ENCODE assay signal across 8 cellular contexts in genomic region chr12:120316798-120317257, GRCh38. TPM values are rescaled to one million over a fixed set of nuclear protein-coding genes. Genes with fewer than 3 reads are reported as not detected.
A peak's percentile ranks its signal among the peaks of the same experiment; 100 is the strongest.
DNase-seq lines count a peak whose midpoint lies in the region; ATAC-seq, FAIRE-seq and TF ChIP-seq lines count a peak whose summit lies in the region.

No MANE protein-coding gene starts in this region.

- TF ChIP-seq EP300 in HepG2 (IDR thresholded peaks at IDR 0.05; ENCODE audit: low read depth in 2 of 2, low read length in 2 of 2) (no peak), HepG2 (CRISPR knock-in tag; IDR thresholded peaks at IDR 0.05; ENCODE audit: borderline replicate concordance) (no peak; the same call in 1 of the 2 replicates)

- no peaks in the 10 kb centered on the region for H3K36me3 ChIP-seq in astrocyte (ENCODE audit: insufficient read depth, low read length)
- H3K36me3 ChIP-seq in HepG2 (replicated peaks in 1 of 2; ENCODE audit: control insufficient read depth in 1 of 2, insufficient read depth in 2 of 2, low read length in 2 of 2): no peaks in the 10 kb centered on the region
- no peaks in the 10 kb centered on the region for H3K36me3 ChIP-seq in tibial artery

- peaks cover 8% of the 10 kb centered on the region for H3K27me3 Mint-ChIP-seq in activated naive CD4-positive, alpha-beta T cell treated with anti-CD3 and anti-CD28 coated beads, Interleukin-2, amount 10 ng/mL, durations not matched to agents 7 days and 5 days
- H3K27me3 Mint-ChIP-seq in astrocyte (ENCODE audit: low read depth, unreplicated experiment): no peaks in the 10 kb centered on the region

- TSS peak; percentile 97 for BruUV-seq in HepG2 (replicated peaks; lab: Mats Ljungman, UMichigan)

- H2AFZ ChIP-seq in astrocyte (ENCODE audit: low read depth, low read length) (peak overlapping the region; percentile 86), HepG2 (ENCODE audit: low read length) (no peak overlapping the region)

- intact Hi-C loops in HepG2 (cut with micrococcal nuclease; ENCODE audit: unreplicated experiment): no loop called here
- intact Hi-C loops in tibial artery (cut with DNase I; ENCODE audit: low total_unique reads): no loop called here

- no peak for TF ChIP-seq RAD21 in HepG2 (CRISPR knock-in tag; IDR thresholded peaks at IDR 0.05)

- peak overlapping the region; percentile 83 for H3K4me3 Mint-ChIP-seq in activated naive CD4-positive, alpha-beta T cell treated with anti-CD3 and anti-CD28 coated beads, Interleukin-2, amount 10 ng/mL, durations not matched to agents 7 days and 5 days
- peak overlapping the region; percentile 88 for H3K4me3 Mint-ChIP-seq in astrocyte (ENCODE audit: unreplicated experiment)

- H3K27ac Mint-ChIP-seq in activated naive CD4-positive, alpha-beta T cell treated with anti-CD3 and anti-CD28 coated beads, Interleukin-2, amount 10 ng/mL, durations not matched to agents 7 days and 5 days: peak overlapping the region; percentile 93
- H3K27ac Mint-ChIP-seq in astrocyte (ENCODE audit: unreplicated experiment): peak overlapping the region; percentile 86

- H3K4me1 ChIP-seq in astrocyte (ENCODE audit: insufficient read depth, low read length) (peaks cover 5% of the 10 kb centered on the region), HepG2 (ENCODE audit: insufficient read depth, low read length) (peaks cover 27% of the 10 kb centered on the region), tibial artery (peaks cover 0 to 9% (median 6%) of the 10 kb centered on the region in 4 donors)

- peak in 1 of 2 experiments; percentile 2; a peak in 1 of 4 replicates for TF ChIP-seq POLR2A in HepG2 (IDR thresholded peaks at IDR 0.05; ENCODE audit: insufficient read depth in 1 of 2, low read depth in 2 of 2, low read length in 2 of 2)

- no peak for TF ChIP-seq CTCF in astrocyte (IDR thresholded peaks at IDR 0.05; ENCODE audit: insufficient read depth, low read depth, low read length)
- no peak for TF ChIP-seq CTCF in HepG2 (CRISPR knock-in tag; IDR thresholded peaks at IDR 0.05)
- TF ChIP-seq CTCF in tibial artery (IDR thresholded peaks at IDR 0.05): no peak

- peaks cover 15% of the 10 kb centered on the region for H3K4me1 Mint-ChIP-seq in activated naive CD4-positive, alpha-beta T cell treated with anti-CD3 and anti-CD28 coated beads, Interleukin-2, amount 10 ng/mL, durations not matched to agents 7 days and 5 days
- H3K4me1 Mint-ChIP-seq in astrocyte (ENCODE audit: low read depth, unreplicated experiment): peaks cover 3% of the 10 kb centered on the region

- H3K4me3 ChIP-seq in astrocyte (ENCODE audit: insufficient read depth, low read depth, low read length) (peak overlapping the region; percentile 64), HepG2 (replicated peaks in 1 of 3; ENCODE audit: insufficient read depth in 1 of 3, low read depth in 2 of 3, low read length in 3 of 3) (peak overlapping the region; percentile 70 to 82 (median 70)), tibial artery (peak overlapping the region; percentile 62 to 65)

- DNase-seq in activated naive CD4-positive, alpha-beta T cell treated with anti-CD3 and anti-CD28 coated beads, Interleukin-2, amount 10 ng/mL, durations not matched to agents 7 days and 5 days: no peak
- no peak for DNase-seq in activated naive CD4-positive, alpha-beta T cell (lab: John Stamatoyannopoulos, UW)
- peak; percentile 9 for DNase-seq in astrocyte (ENCODE audit: low read depth)
- DNase-seq in HepG2 (ENCODE audit: low spot score): peak; percentile 45
- no peak for DNase-seq in tibial artery
- DNase-seq in NCI-H526 (lab: John Stamatoyannopoulos, UW): no peak
- DNase-seq in middle frontal gyrus (ENCODE audit: extremely low spot score, low spot score): no peak
- no peak for DNase-seq in NCI-H1105 treated with DMSO at 0.1 percent for 48 hours (lab: John Stamatoyannopoulos, UW)

- H4K20me1 ChIP-seq in astrocyte (ENCODE audit: insufficient read depth, low read length) (no peaks in the 10 kb centered on the region), HepG2 (ENCODE audit: insufficient read depth, low read length) (no peaks in the 10 kb centered on the region)

- WGBS in HepG2 (ENCODE audit: low lambda C conversion rate): 4% methylated on average over 10 of the region's 10 CpGs

- H3K9me3 Mint-ChIP-seq in activated naive CD4-positive, alpha-beta T cell treated with anti-CD3 and anti-CD28 coated beads, Interleukin-2, amount 10 ng/mL, durations not matched to agents 7 days and 5 days: peaks cover 2% of the 10 kb centered on the region
- H3K9me3 Mint-ChIP-seq in astrocyte (ENCODE audit: unreplicated experiment): no peaks in the 10 kb centered on the region

- H3K27me3 ChIP-seq in astrocyte (ENCODE audit: insufficient read depth, low read length): no peaks in the 10 kb centered on the region
- H3K27me3 ChIP-seq in HepG2 (ENCODE audit: control insufficient read depth in 1 of 2, insufficient read depth in 2 of 2, low read length in 2 of 2): no peaks in the 10 kb centered on the region; a peak in 1 of 5 replicates
- no peaks in the 10 kb centered on the region for H3K27me3 ChIP-seq in tibial artery

- no peaks in the 10 kb centered on the region for H3K36me3 Mint-ChIP-seq in activated naive CD4-positive, alpha-beta T cell treated with anti-CD3 and anti-CD28 coated beads, Interleukin-2, amount 10 ng/mL, durations not matched to agents 7 days and 5 days
- no peaks in the 10 kb centered on the region for H3K36me3 Mint-ChIP-seq in astrocyte (ENCODE audit: low read depth, unreplicated experiment)

- H3K79me2 ChIP-seq in astrocyte (ENCODE audit: insufficient read depth, low read length): no peaks in the 10 kb centered on the region
- peaks cover 4% of the 10 kb centered on the region for H3K79me2 ChIP-seq in HepG2 (ENCODE audit: insufficient read depth, low read length)

- H3K9ac ChIP-seq in astrocyte (ENCODE audit: low read length) (peak overlapping the region; percentile 87), HepG2 (ENCODE audit: insufficient read depth, low read depth, low read length) (peak overlapping the region; percentile 95)

- H3K27ac ChIP-seq in astrocyte (ENCODE audit: low read depth, low read length): peak overlapping the region; percentile 82
- peak overlapping the region; percentile 90 for H3K27ac ChIP-seq in HepG2 (ENCODE audit: extremely low read length, insufficient read depth, low read length)
- H3K27ac ChIP-seq in tibial artery: peak overlapping the region; percentile 71 to 80

- FAIRE-seq in astrocyte (lab: Jason Lieb, UNC) (no peak), HepG2 (lab: Jason Lieb, UNC) (peak; percentile 32)

- in situ Hi-C loops in HepG2 (cut with HindIII; ENCODE audit: extremely low pct_ligation_motif_present, low pct_unique_long_range_greater_than_20kb): no loop called here

- H3K4me2 ChIP-seq in astrocyte (ENCODE audit: low read length): peak overlapping the region; percentile 89
- peak overlapping the region; percentile 95 for H3K4me2 ChIP-seq in HepG2 (ENCODE audit: low read depth, low read length)

- CTCF ChIA-PET in activated naive CD4-positive, alpha-beta T cell treated with anti-CD3 and anti-CD28 coated beads, Interleukin-2, amount 10 ng/mL, durations not matched to agents 7 days and 5 days (lab: Charles Lee): interaction anchor here (0.9 to 1.7 kb wide), 6 partner anchors 14 to 152 kb away, joined by 3 to 13 read pairs (median 4); partner anchors contain the start of gene SIRT4
- CTCF ChIA-PET in HepG2 (lab: Yijun Ruan, JAX; ENCODE audit: low intra/inter-chr PET ratio, low total read pairs): interaction anchor here (1.7 kb wide), 1 partner anchor 15 kb away, joined by 5 read pairs; the partner anchor contains the start of gene SIRT4

- no peaks in the 10 kb centered on the region for H3K9me3 ChIP-seq in astrocyte (ENCODE audit: insufficient read depth, low read depth, low read length)
- H3K9me3 ChIP-seq in HepG2 (ENCODE audit: low read length): no peaks in the 10 kb centered on the region
- no peaks in the 10 kb centered on the region for H3K9me3 ChIP-seq in tibial artery

- POLR2A ChIA-PET in HepG2 (lab: Yijun Ruan, JAX): interaction anchor here (0.5 to 7.1 kb wide), 11 partner anchors 9 to 157 kb away, joined by 3 to 76 read pairs (median 4); partner anchors contain the start of genes RNU4-1, RNU4-2, RPLP0 and SIRT4

- peak; percentile 14 for ATAC-seq in HepG2

RNA-seq across cellular contexts. Expression of gene PLA2G1B, which starts 10.8 kb away (rescaled TPM):
- total RNA-seq in astrocyte (not detected in 2 replicates), HepG2 (2016; rRNA removed; fragmentation: Illumina TruSeq; extraction: Trizol) (0.87 and 1.4 TPM in 2 replicates)
- total RNA-seq in HepG2 (2016; cell fraction: cytosol; rRNA removed; fragmentation: Illumina TruSeq; extraction: Trizol; ENCODE audit: low read depth): 1.4 and 1.6 TPM in 2 replicates
- total RNA-seq in HepG2 (2016; cell fraction: insoluble cytoplasmic fraction; rRNA removed; fragmentation: Illumina TruSeq; extraction: Trizol): 1.4 and 2.0 TPM in 2 replicates
- 1.3 and 1.4 TPM in 2 replicates for total RNA-seq in HepG2 (2016; cell fraction: membrane; rRNA removed; fragmentation: Illumina TruSeq; extraction: Trizol)
- 1.1 TPM in 1 of 2 replicates, not detected in the other for total RNA-seq in HepG2 (2016; cell fraction: nucleus; rRNA removed; fragmentation: Illumina TruSeq; extraction: Trizol)
- polyA plus RNA-seq in HepG2 (2011; rRNA removed): 0.33 and 0.59 TPM in 2 replicates
- 0.42 and 0.54 TPM in 2 replicates for polyA plus RNA-seq in HepG2 (2011; cell fraction: cytosol; rRNA removed)
- not detected in 2 replicates for polyA plus RNA-seq in HepG2 (2011; cell fraction: nucleus; rRNA removed)
- 0.41 and 0.44 TPM in 2 replicates for polyA plus RNA-seq in HepG2 (2012)
- polyA plus RNA-seq in HepG2 (2016; cell fraction: cytosol; fragmentation: Illumina TruSeq; extraction: Trizol; ENCODE audit: low read depth): 1.4 and 1.7 TPM in 2 replicates
- polyA plus RNA-seq in HepG2 (2016; cell fraction: insoluble cytoplasmic fraction; fragmentation: Illumina TruSeq; extraction: Trizol; ENCODE audit: low read depth): 1.0 and 1.1 TPM in 2 replicates
- 1.1 and 1.2 TPM in 2 replicates for polyA plus RNA-seq in HepG2 (2016; cell fraction: membrane; fragmentation: Illumina TruSeq; extraction: Trizol; ENCODE audit: low read depth)
- polyA plus RNA-seq in HepG2 (2016; cell fraction: nucleus; fragmentation: Illumina TruSeq; extraction: Trizol; ENCODE audit: insufficient read depth, low read depth): 1.7 TPM in 1 of 2 replicates, not detected in the other
- not detected in 2 replicates for polyA minus RNA-seq in HepG2 (2011; rRNA and poly(A)+ RNA removed; ENCODE audit: low replicate concordance)
- not detected in 2 replicates for polyA minus RNA-seq in HepG2 (2011; cell fraction: cytosol; rRNA and poly(A)+ RNA removed)
- not detected in 2 replicates for polyA minus RNA-seq in HepG2 (2011; cell fraction: nucleus; rRNA and poly(A)+ RNA removed)

RNA-seq across cellular contexts. Expression of gene SIRT4, which starts 14.7 kb away (rescaled TPM):
- total RNA-seq in astrocyte: 2.5 and 2.7 TPM in 2 replicates
- total RNA-seq in HepG2 (2016; rRNA removed; fragmentation: Illumina TruSeq; extraction: Trizol): 3.4 and 7.0 TPM in 2 replicates
- 1.7 and 1.8 TPM in 2 replicates for total RNA-seq in HepG2 (2016; cell fraction: cytosol; rRNA removed; fragmentation: Illumina TruSeq; extraction: Trizol; ENCODE audit: low read depth)
- total RNA-seq in HepG2 (2016; cell fraction: insoluble cytoplasmic fraction; rRNA removed; fragmentation: Illumina TruSeq; extraction: Trizol): 3.3 and 4.9 TPM in 2 replicates
- 1.4 and 1.9 TPM in 2 replicates for total RNA-seq in HepG2 (2016; cell fraction: membrane; rRNA removed; fragmentation: Illumina TruSeq; extraction: Trizol)
- 1.8 and 2.1 TPM in 2 replicates for total RNA-seq in HepG2 (2016; cell fraction: nucleus; rRNA removed; fragmentation: Illumina TruSeq; extraction: Trizol)
- 4.8 and 5.8 TPM in 2 replicates for polyA plus RNA-seq in HepG2 (2011; rRNA removed)
- polyA plus RNA-seq in HepG2 (2011; cell fraction: cytosol; rRNA removed): 4.1 and 5.0 TPM in 2 replicates
- polyA plus RNA-seq in HepG2 (2011; cell fraction: nucleus; rRNA removed): 2.5 and 3.0 TPM in 2 replicates
- polyA plus RNA-seq in HepG2 (2012): 4.1 and 6.6 TPM in 2 replicates
- polyA plus RNA-seq in HepG2 (2016; cell fraction: cytosol; fragmentation: Illumina TruSeq; extraction: Trizol; ENCODE audit: low read depth): 0.69 and 0.86 TPM in 2 replicates
- 4.5 and 4.9 TPM in 2 replicates for polyA plus RNA-seq in HepG2 (2016; cell fraction: insoluble cytoplasmic fraction; fragmentation: Illumina TruSeq; extraction: Trizol; ENCODE audit: low read depth)
- 0.82 and 0.95 TPM in 2 replicates for polyA plus RNA-seq in HepG2 (2016; cell fraction: membrane; fragmentation: Illumina TruSeq; extraction: Trizol; ENCODE audit: low read depth)
- 2.4 and 2.7 TPM in 2 replicates for polyA plus RNA-seq in HepG2 (2016; cell fraction: nucleus; fragmentation: Illumina TruSeq; extraction: Trizol; ENCODE audit: insufficient read depth, low read depth)
- polyA minus RNA-seq in HepG2 (2011; rRNA and poly(A)+ RNA removed; ENCODE audit: low replicate concordance): 0.91 and 4.7 TPM in 2 replicates
- 0.79 and 1.8 TPM in 2 replicates for polyA minus RNA-seq in HepG2 (2011; cell fraction: cytosol; rRNA and poly(A)+ RNA removed)
- 2.3 and 3.9 TPM in 2 replicates for polyA minus RNA-seq in HepG2 (2011; cell fraction: nucleus; rRNA and poly(A)+ RNA removed)

RNA-seq across cellular contexts. Expression of gene RNU4-1, which starts 23.8 kb away (rescaled TPM):
- total RNA-seq in astrocyte (2,477 and 2,591 TPM in 2 replicates), HepG2 (2016; rRNA removed; fragmentation: Illumina TruSeq; extraction: Trizol) (623 and 7,407 TPM in 2 replicates)
- 43,967 and 49,615 TPM in 2 replicates for total RNA-seq in HepG2 (2016; cell fraction: cytosol; rRNA removed; fragmentation: Illumina TruSeq; extraction: Trizol; ENCODE audit: low read depth)
- total RNA-seq in HepG2 (2016; cell fraction: insoluble cytoplasmic fraction; rRNA removed; fragmentation: Illumina TruSeq; extraction: Trizol): 747 and 6,785 TPM in 2 replicates
- 4,501 and 5,797 TPM in 2 replicates for total RNA-seq in HepG2 (2016; cell fraction: membrane; rRNA removed; fragmentation: Illumina TruSeq; extraction: Trizol)
- total RNA-seq in HepG2 (2016; cell fraction: nucleus; rRNA removed; fragmentation: Illumina TruSeq; extraction: Trizol): 25,631 and 27,214 TPM in 2 replicates
- polyA plus RNA-seq in HepG2 (2011; rRNA removed): not detected in 2 replicates
- polyA plus RNA-seq in HepG2 (2011; cell fraction: cytosol; rRNA removed): under 0.01 TPM in 2 replicates
- under 0.01 TPM in 2 replicates for polyA plus RNA-seq in HepG2 (2011; cell fraction: nucleus; rRNA removed)
- 161 and 404 TPM in 2 replicates for polyA plus RNA-seq in HepG2 (2012)
- polyA plus RNA-seq in HepG2 (2016; cell fraction: cytosol; fragmentation: Illumina TruSeq; extraction: Trizol; ENCODE audit: low read depth): 58.8 TPM in 1 of 2 replicates, not detected in the other
- polyA plus RNA-seq in HepG2 (2016; cell fraction: insoluble cytoplasmic fraction; fragmentation: Illumina TruSeq; extraction: Trizol; ENCODE audit: low read depth): not detected in 2 replicates
- polyA plus RNA-seq in HepG2 (2016; cell fraction: membrane; fragmentation: Illumina TruSeq; extraction: Trizol; ENCODE audit: low read depth): not detected in 2 replicates
- 62.4 TPM in 1 of 2 replicates, not detected in the other for polyA plus RNA-seq in HepG2 (2016; cell fraction: nucleus; fragmentation: Illumina TruSeq; extraction: Trizol; ENCODE audit: insufficient read depth, low read depth)
- under 0.01 TPM in 2 replicates for polyA minus RNA-seq in HepG2 (2011; rRNA and poly(A)+ RNA removed; ENCODE audit: low replicate concordance)
- 32,519 and 40,246 TPM in 2 replicates for polyA minus RNA-seq in HepG2 (2011; cell fraction: cytosol; rRNA and poly(A)+ RNA removed)
- polyA minus RNA-seq in HepG2 (2011; cell fraction: nucleus; rRNA and poly(A)+ RNA removed): under 0.01 TPM in 2 replicates

RNA-seq across cellular contexts. Expression of gene RNU4-2, which starts 25.1 kb away (rescaled TPM):
- total RNA-seq in astrocyte (2,157 and 2,549 TPM in 2 replicates), HepG2 (2016; rRNA removed; fragmentation: Illumina TruSeq; extraction: Trizol) (1,104 and 11,327 TPM in 2 replicates)
- 75,622 and 87,357 TPM in 2 replicates for total RNA-seq in HepG2 (2016; cell fraction: cytosol; rRNA removed; fragmentation: Illumina TruSeq; extraction: Trizol; ENCODE audit: low read depth)
- total RNA-seq in HepG2 (2016; cell fraction: insoluble cytoplasmic fraction; rRNA removed; fragmentation: Illumina TruSeq; extraction: Trizol): 1,281 and 10,696 TPM in 2 replicates
- total RNA-seq in HepG2 (2016; cell fraction: membrane; rRNA removed; fragmentation: Illumina TruSeq; extraction: Trizol): 7,098 and 8,950 TPM in 2 replicates
- 36,023 and 40,311 TPM in 2 replicates for total RNA-seq in HepG2 (2016; cell fraction: nucleus; rRNA removed; fragmentation: Illumina TruSeq; extraction: Trizol)
- under 0.01 TPM in 2 replicates for polyA plus RNA-seq in HepG2 (2011; rRNA removed)
- polyA plus RNA-seq in HepG2 (2011; cell fraction: cytosol; rRNA removed): under 0.01 TPM in 2 replicates
- under 0.01 TPM in 2 replicates for polyA plus RNA-seq in HepG2 (2011; cell fraction: nucleus; rRNA removed)
- 161 and 363 TPM in 2 replicates for polyA plus RNA-seq in HepG2 (2012)
- polyA plus RNA-seq in HepG2 (2016; cell fraction: cytosol; fragmentation: Illumina TruSeq; extraction: Trizol; ENCODE audit: low read depth): 126 TPM in 1 of 2 replicates, not detected in the other
- polyA plus RNA-seq in HepG2 (2016; cell fraction: insoluble cytoplasmic fraction; fragmentation: Illumina TruSeq; extraction: Trizol; ENCODE audit: low read depth): not detected in 2 replicates
- not detected in 2 replicates for polyA plus RNA-seq in HepG2 (2016; cell fraction: membrane; fragmentation: Illumina TruSeq; extraction: Trizol; ENCODE audit: low read depth)
- polyA plus RNA-seq in HepG2 (2016; cell fraction: nucleus; fragmentation: Illumina TruSeq; extraction: Trizol; ENCODE audit: insufficient read depth, low read depth): 46.8 TPM in 1 of 2 replicates, not detected in the other
- polyA minus RNA-seq in HepG2 (2011; rRNA and poly(A)+ RNA removed; ENCODE audit: low replicate concordance): under 0.01 TPM in 2 replicates
- 35,022 and 47,630 TPM in 2 replicates for polyA minus RNA-seq in HepG2 (2011; cell fraction: cytosol; rRNA and poly(A)+ RNA removed)
- under 0.01 TPM in 2 replicates for polyA minus RNA-seq in HepG2 (2011; cell fraction: nucleus; rRNA and poly(A)+ RNA removed)

RNA-seq across cellular contexts. Expression of gene PXN, which starts 51.3 kb away (rescaled TPM):
- total RNA-seq in astrocyte (126 and 151 TPM in 2 replicates), HepG2 (2016; rRNA removed; fragmentation: Illumina TruSeq; extraction: Trizol) (13.6 and 14.2 TPM in 2 replicates)
- 2.8 and 2.9 TPM in 2 replicates for total RNA-seq in HepG2 (2016; cell fraction: cytosol; rRNA removed; fragmentation: Illumina TruSeq; extraction: Trizol; ENCODE audit: low read depth)
- 10.2 and 11.3 TPM in 2 replicates for total RNA-seq in HepG2 (2016; cell fraction: insoluble cytoplasmic fraction; rRNA removed; fragmentation: Illumina TruSeq; extraction: Trizol)
- total RNA-seq in HepG2 (2016; cell fraction: membrane; rRNA removed; fragmentation: Illumina TruSeq; extraction: Trizol): 10.5 and 13.4 TPM in 2 replicates
- 10.6 and 14.0 TPM in 2 replicates for total RNA-seq in HepG2 (2016; cell fraction: nucleus; rRNA removed; fragmentation: Illumina TruSeq; extraction: Trizol)
- polyA plus RNA-seq in HepG2 (2011; rRNA removed): 13.9 and 14.2 TPM in 2 replicates
- polyA plus RNA-seq in HepG2 (2011; cell fraction: cytosol; rRNA removed): 5.8 and 6.3 TPM in 2 replicates
- 34.5 and 43.7 TPM in 2 replicates for polyA plus RNA-seq in HepG2 (2011; cell fraction: nucleus; rRNA removed)
- 18.0 and 21.4 TPM in 2 replicates for polyA plus RNA-seq in HepG2 (2012)
- 3.3 and 3.4 TPM in 2 replicates for polyA plus RNA-seq in HepG2 (2016; cell fraction: cytosol; fragmentation: Illumina TruSeq; extraction: Trizol; ENCODE audit: low read depth)
- 20.0 and 28.0 TPM in 2 replicates for polyA plus RNA-seq in HepG2 (2016; cell fraction: insoluble cytoplasmic fraction; fragmentation: Illumina TruSeq; extraction: Trizol; ENCODE audit: low read depth)
- 14.1 and 14.2 TPM in 2 replicates for polyA plus RNA-seq in HepG2 (2016; cell fraction: membrane; fragmentation: Illumina TruSeq; extraction: Trizol; ENCODE audit: low read depth)
- 43.9 and 49.3 TPM in 2 replicates for polyA plus RNA-seq in HepG2 (2016; cell fraction: nucleus; fragmentation: Illumina TruSeq; extraction: Trizol; ENCODE audit: insufficient read depth, low read depth)
- 26.4 and 40.4 TPM in 2 replicates for polyA minus RNA-seq in HepG2 (2011; rRNA and poly(A)+ RNA removed; ENCODE audit: low replicate concordance)
- polyA minus RNA-seq in HepG2 (2011; cell fraction: cytosol; rRNA and poly(A)+ RNA removed): 6.4 and 8.2 TPM in 2 replicates
- polyA minus RNA-seq in HepG2 (2011; cell fraction: nucleus; rRNA and poly(A)+ RNA removed): 10.3 and 10.7 TPM in 2 replicates

Comparison
In these comparisons a context has a peak if more than half of its experiments do, and no peak if none do; other contexts are left out.
1. DNase-seq: peak in astrocyte (single experiment) and HepG2 (single experiment); none in activated naive CD4-positive, alpha-beta T cell treated with anti-CD3 and anti-CD28 coated beads, Interleukin-2, amount 10 ng/mL, durations not matched to agents 7 days and 5 days (single experiment), activated naive CD4-positive, alpha-beta T cell (0 of 4), tibial artery (0 of 2), NCI-H526 (0 of 2), middle frontal gyrus (single experiment) and NCI-H1105 treated with DMSO at 0.1 percent for 48 hours (single experiment).
2. Peak in every context shown above with its lines, with median percentiles within 50 percentile points of each other: H3K27ac ChIP-seq and H3K4me3 ChIP-seq.